28 cellular contexts compared by ENCODE assay signal in genomic region chr2:3396920-3397559, GRCh38. TPM values are rescaled to one million over a fixed set of nuclear protein-coding genes. Genes with fewer than 3 reads are reported as not detected.
A peak's percentile ranks its signal among the peaks of the same experiment; 100 is the strongest.
DNase-seq lines count a peak whose midpoint lies in the region; ATAC-seq, FAIRE-seq and TF ChIP-seq lines count a peak whose summit lies in the region.
"Had no signal": no experiment of that assay in that cellular context is flagged by ENCODE, and none has a peak within 500 bp of the region (broad histone marks: within the 10 kb centered on the region; RNA-seq: fewer than 3 reads in every experiment).

No MANE protein-coding gene starts in this region.

- H3K4me1 ChIP-seq in GM12878 (ENCODE audit: control insufficient read depth, insufficient read depth, low read length) = no peaks in the 10 kb centered on the region
- H3K4me1 ChIP-seq: SJCRH30, tibial artery had no signal

- no peak overlapping the region for H2AFZ ChIP-seq in GM12878 (ENCODE audit: control insufficient read depth, low read depth, low read length)

- H3K4me3 Mint-ChIP-seq in activated naive CD4-positive, alpha-beta T cell treated with anti-CD3 and anti-CD28 coated beads, Interleukin-2, amount 10 ng/mL, durations not matched to agents 7 days and 5 days = no peak overlapping the region
- H3K4me3 Mint-ChIP-seq: activated CD4-positive, alpha-beta memory T cell treated with anti-CD3 and anti-CD28 coated beads, Interleukin-2, amount 10 ng/mL, durations not matched to agents 7 days and 5 days; T-cell had no signal

- CTCF ChIA-PET in GM12878 (lab: Yijun Ruan, JAX) = interaction anchor here (1.2 to 2.8 kb wide), 4 partner anchors 9 to 27 kb away, joined by 3 to 10 read pairs (median 4); partner anchors contain the start of gene TRAPPC12
- CTCF ChIA-PET in activated naive CD4-positive, alpha-beta T cell treated with anti-CD3 and anti-CD28 coated beads, Interleukin-2, amount 10 ng/mL, durations not matched to agents 7 days and 5 days (lab: Charles Lee) = interaction anchor here (1.4 kb wide), 1 partner anchor 27 kb away, joined by 6 read pairs; no protein-coding TSS in a partner anchor

- in situ Hi-C loops in GM12878 (cut with MboI) = no loop called here

- no peaks in the 10 kb centered on the region for H3K27me3 ChIP-seq in GM12878 (replicated peaks in 1 of 2; ENCODE audit: control insufficient read depth in 2 of 2, insufficient read depth in 2 of 2, low read length in 1 of 2)
- H3K27me3 ChIP-seq: adrenal gland; BLaER1 treated with 17β-estradiol and CSF1 and Interleukin-3, amounts not matched to agents 10 nM and 100 nM; brain microvascular endothelial cell; neutrophil; SJCRH30; stomach; tibial artery had no signal

- no peak overlapping the region for H3K27ac Mint-ChIP-seq in activated naive CD4-positive, alpha-beta T cell treated with anti-CD3 and anti-CD28 coated beads, Interleukin-2, amount 10 ng/mL, durations not matched to agents 7 days and 5 days
- H3K27ac Mint-ChIP-seq: activated CD4-positive, alpha-beta memory T cell treated with anti-CD3 and anti-CD28 coated beads, Interleukin-2, amount 10 ng/mL, durations not matched to agents 7 days and 5 days; progenitor cell of endocrine pancreas; T-cell had no signal

- no peak overlapping the region for H3K9ac ChIP-seq in GM12878 (ENCODE audit: control insufficient read depth, insufficient read depth, low read length)
- H3K9ac ChIP-seq: BLaER1 treated with 17β-estradiol and CSF1 and Interleukin-3, amounts not matched to agents 10 nM and 100 nM had no signal

- RAD21 ChIA-PET in GM12878 (lab: Charles Lee; ENCODE audit: unreplicated experiment) = interaction anchor here (1.3 kb wide), 1 partner anchor 19 kb away, joined by 4 read pairs; the partner anchor contains the start of gene EIPR1

- H4K20me1 ChIP-seq in GM12878 (ENCODE audit: control insufficient read depth, insufficient read depth) = no peaks in the 10 kb centered on the region

- H3K9me3 Mint-ChIP-seq in activated naive CD4-positive, alpha-beta T cell treated with anti-CD3 and anti-CD28 coated beads, Interleukin-2, amount 10 ng/mL, durations not matched to agents 7 days and 5 days = peaks cover 22% of the 10 kb centered on the region

- no peaks in the 10 kb centered on the region for H3K4me1 Mint-ChIP-seq in activated naive CD4-positive, alpha-beta T cell treated with anti-CD3 and anti-CD28 coated beads, Interleukin-2, amount 10 ng/mL, durations not matched to agents 7 days and 5 days
- H3K4me1 Mint-ChIP-seq: activated CD4-positive, alpha-beta memory T cell treated with anti-CD3 and anti-CD28 coated beads, Interleukin-2, amount 10 ng/mL, durations not matched to agents 7 days and 5 days had no signal

- peaks cover 15% of the 10 kb centered on the region; the same call in 2 of the 3 replicates for H3K9me3 ChIP-seq in GM12878 (replicated peaks; ENCODE audit: control insufficient read depth, insufficient read depth, low read length)
- H3K9me3 ChIP-seq: neutrophil had no signal

- peaks cover 5 to 8% of the 10 kb centered on the region in 2 experiments for H3K36me3 ChIP-seq in GM12878 (ENCODE audit: control insufficient read depth in 2 of 2, insufficient read depth in 2 of 2, low read length in 1 of 2)

- no peak for DNase-seq in GM12878 (ENCODE audit: low read depth, low spot score)
- DNase-seq in RPMI8226 = no peak
- no peak for DNase-seq in dermis blood vessel endothelial cell
- no peak for DNase-seq in activated naive CD4-positive, alpha-beta T cell treated with anti-CD3 and anti-CD28 coated beads, Interleukin-2, amount 10 ng/mL, durations not matched to agents 7 days and 5 days
- no peak for DNase-seq in GM19239 (ENCODE audit: insufficient read length, low spot score)
- DNase-seq: activated CD4-positive, alpha-beta memory T cell treated with anti-CD3 and anti-CD28 coated beads, Interleukin-2, amount 10 ng/mL, durations not matched to agents 7 days and 5 days; activated gamma-delta T cell; adrenal gland; brain microvascular endothelial cell; COR-L47; effector CD4-positive, alpha-beta T cell; head of caudate nucleus; NCI-H1436; NCI-H524; stimulated activated CD4-positive, alpha-beta T cell treated with anti-CD3 and anti-CD28 coated beads, Interleukin-15, amount 100 ng/mL, for 24 hours; stomach; T-cell; tibial artery had no signal

- TF ChIP-seq CTCF in GM12878 (IDR thresholded peaks at IDR 0.05 in 2 of 3, conservative IDR thresholded peaks at IDR 0.05 in 1 of 3; ENCODE audit: control insufficient read depth in 2 of 3, extremely low read depth in 1 of 3, insufficient read depth in 1 of 3, low read depth in 3 of 3, low read length in 3 of 3) = no peak

- TF ChIP-seq RAD21 in GM12878 (IDR thresholded peaks at IDR 0.05; ENCODE audit: insufficient read depth, low read depth, low read length) = no peak

- peaks cover 2% of the 10 kb centered on the region for H3K79me2 ChIP-seq in GM12878 (ENCODE audit: control insufficient read depth, insufficient read depth, low read length)

- no peak overlapping the region for H3K4me3 ChIP-seq in GM12878
- H3K4me3 ChIP-seq: adrenal gland; BLaER1 treated with 17β-estradiol and CSF1 and Interleukin-3, amounts not matched to agents 10 nM and 100 nM; SJCRH30; stomach; tibial artery had no signal

- no peaks in the 10 kb centered on the region for H3K27me3 Mint-ChIP-seq in activated naive CD4-positive, alpha-beta T cell treated with anti-CD3 and anti-CD28 coated beads, Interleukin-2, amount 10 ng/mL, durations not matched to agents 7 days and 5 days
- H3K27me3 Mint-ChIP-seq: activated CD4-positive, alpha-beta memory T cell treated with anti-CD3 and anti-CD28 coated beads, Interleukin-2, amount 10 ng/mL, durations not matched to agents 7 days and 5 days; progenitor cell of endocrine pancreas; T-cell had no signal

- SMC1A ChIA-PET in GM12878 (lab: Charles Lee; ENCODE audit: uncharacterized antibody, unreplicated experiment) = interaction anchor here (0.6 to 4.4 kb wide), 4 partner anchors 12 to 383 kb away, joined by 3 to 18 read pairs (median 4); partner anchors contain the start of gene EIPR1

- no peak for TF ChIP-seq EP300 in GM12878 (IDR thresholded peaks at IDR 0.05; ENCODE audit: borderline replicate concordance in 1 of 2, control insufficient read depth in 1 of 2, low read depth in 2 of 2, low read length in 2 of 2)

- FAIRE-seq in GM12878 (lab: Jason Lieb, UNC) = peak; percentile 7
- FAIRE-seq in GM19239 (lab: Jason Lieb, UNC) = no peak
- FAIRE-seq: GM12891 had no signal

- no peak overlapping the region for H3K27ac ChIP-seq in GM12878 (ENCODE audit: control insufficient read depth, insufficient read depth)
- H3K27ac ChIP-seq: adrenal gland; BLaER1 treated with 17β-estradiol and CSF1 and Interleukin-3, amounts not matched to agents 10 nM and 100 nM; brain microvascular endothelial cell; epithelial cell of prostate; neutrophil; SJCRH30; stomach; tibial artery had no signal

- intact Hi-C loops in GM12878 (cut with micrococcal nuclease; ENCODE audit: unreplicated experiment) = no loop called here

- peak; percentile 71 for ATAC-seq in GM18909 (IDR thresholded peaks at IDR 0.05; ENCODE audit: poor library complexity, unreplicated experiment)
- ATAC-seq in GM21786 (IDR thresholded peaks at IDR 0.05; ENCODE audit: unreplicated experiment) = peak; percentile 69
- ATAC-seq in HG02981 (IDR thresholded peaks at IDR 0.05; ENCODE audit: unreplicated experiment) = peak; percentile 73
- ATAC-seq in GM12878 = no peak
- ATAC-seq: Panc1, T-cell had no signal

- H3K36me3 Mint-ChIP-seq in activated naive CD4-positive, alpha-beta T cell treated with anti-CD3 and anti-CD28 coated beads, Interleukin-2, amount 10 ng/mL, durations not matched to agents 7 days and 5 days = peaks cover 71% of the 10 kb centered on the region

- 94% methylated on average over 1 of the region's 1 CpG for WGBS in GM12878 (ENCODE audit: insufficient coverage, insufficient replicate concordance, low lambda C conversion rate, missing lambda C conversion rate)

- no peak overlapping the region for H3K4me2 ChIP-seq in GM12878 (ENCODE audit: control insufficient read depth, insufficient read depth)
- H3K4me2 ChIP-seq: BLaER1 treated with 17β-estradiol and CSF1 and Interleukin-3, amounts not matched to agents 10 nM and 100 nM had no signal

- BruUV-seq in GM12878 (replicated peaks; lab: Mats Ljungman, UMichigan) = no TSS peak

- TF ChIP-seq POLR2A in GM12878 (IDR thresholded peaks at IDR 0.05; ENCODE audit: low read depth, low read length) = no peak

- POLR2A ChIA-PET in GM12878 (lab: Charles Lee) = interaction anchor here (1.0 to 1.2 kb wide), 2 partner anchors 12 to 19 kb away, joined by 3 to 4 read pairs; partner anchors contain the start of gene EIPR1

RNA-seq across cellular contexts. Expression of gene TRAPPC12, which starts 17.5 kb away (rescaled TPM):
- total RNA-seq in GM12878 (2013; cell fraction: nucleolus; rRNA removed) = 425 and 429 TPM in 2 replicates
- total RNA-seq in GM12878 (2014; rRNA removed) (38.8 and 48.0 TPM in 2 replicates), GM12878 (2014; rRNA removed; fragmentation: Illumina TruSeq; extraction: Trizol) (33.9 and 35.9 TPM in 2 replicates), GM12878 (2021) (63.2 and 77.1 TPM in 2 replicates), dermis blood vessel endothelial cell (35.7 and 63.0 TPM in 2 replicates)
- polyA plus RNA-seq in GM12878 (2011; ENCODE audit: low read depth) = 44.7 TPM
- polyA plus RNA-seq in GM12878 (2011; rRNA removed) (22.3 and 46.4 TPM in 2 replicates), GM12878 (2014; fragmentation: Illumina TruSeq; extraction: Trizol) (17.2 and 38.1 TPM in 2 replicates), GM12878 (2014; fragmentation: Nextera tagmentation; extraction: Ambion mirVana) (10 to 100 TPM in 1 of 2 experiments, 1 to 10 TPM in 1; 8.6 to 22.9 TPM), GM12878 (2014; rRNA removed) (39.4 and 57.5 TPM in 2 replicates), GM12878 (2016; fragmentation: Nextera tagmentation; extraction: Ambion mirVana) (10 to 100 TPM; 30.2 to 36.7 TPM)
- polyA plus RNA-seq in GM12878 (2011; cell fraction: cytosol; rRNA removed) = 19.8 and 23.8 TPM in 2 replicates
- polyA plus RNA-seq in GM12878 (2011; cell fraction: nucleus; rRNA removed) = 174 and 205 TPM in 2 replicates
- polyA plus RNA-seq in GM12878 (2012) = 40.4 and 56.2 TPM in 2 replicates
- polyA minus RNA-seq in GM12878 (2011; rRNA and poly(A)+ RNA removed) = 46.2 and 66.6 TPM in 2 replicates
- polyA minus RNA-seq in GM12878 (2011; cell fraction: cytosol; rRNA and poly(A)+ RNA removed) = 19.8 and 27.6 TPM in 2 replicates
- polyA minus RNA-seq in GM12878 (2011; cell fraction: nucleus; rRNA and poly(A)+ RNA removed) = 68.5 and 127 TPM in 2 replicates

RNA-seq across cellular contexts. Expression of gene EIPR1, which starts 19.4 kb away (rescaled TPM):
- 59.2 and 63.8 TPM in 2 replicates for total RNA-seq in GM12878 (2013; cell fraction: nucleolus; rRNA removed)
- total RNA-seq in GM12878 (2014; rRNA removed) (49.3 and 50.3 TPM in 2 replicates), GM12878 (2014; rRNA removed; fragmentation: Illumina TruSeq; extraction: Trizol) (29.7 and 34.5 TPM in 2 replicates), GM12878 (2021) (39.0 and 43.4 TPM in 2 replicates), dermis blood vessel endothelial cell (39.3 and 61.2 TPM in 2 replicates)
- polyA plus RNA-seq in GM12878 (2011; ENCODE audit: low read depth) = 13.9 TPM
- polyA plus RNA-seq in GM12878 (2011; rRNA removed) (40.5 and 61.2 TPM in 2 replicates), GM12878 (2014; fragmentation: Illumina TruSeq; extraction: Trizol) (22.3 and 34.9 TPM in 2 replicates), GM12878 (2014; fragmentation: Nextera tagmentation; extraction: Ambion mirVana) (10 to 100 TPM; 23.6 to 24.0 TPM), GM12878 (2014; rRNA removed) (43.6 and 48.9 TPM in 2 replicates), GM12878 (2016; fragmentation: Nextera tagmentation; extraction: Ambion mirVana) (10 to 100 TPM; 41.1 to 49.1 TPM)
- polyA plus RNA-seq in GM12878 (2011; cell fraction: cytosol; rRNA removed) = 78.9 and 84.0 TPM in 2 replicates
- 55.0 and 55.5 TPM in 2 replicates for polyA plus RNA-seq in GM12878 (2011; cell fraction: nucleus; rRNA removed)
- polyA plus RNA-seq in GM12878 (2012) = 26.1 and 30.8 TPM in 2 replicates
- polyA minus RNA-seq in GM12878 (2011; rRNA and poly(A)+ RNA removed) = 42.5 and 77.0 TPM in 2 replicates
- polyA minus RNA-seq in GM12878 (2011; cell fraction: cytosol; rRNA and poly(A)+ RNA removed) = 21.8 and 27.0 TPM in 2 replicates
- polyA minus RNA-seq in GM12878 (2011; cell fraction: nucleus; rRNA and poly(A)+ RNA removed) = 21.3 and 39.5 TPM in 2 replicates
